7 cellular contexts compared by ENCODE assay signal in the genomic region with DNA sequence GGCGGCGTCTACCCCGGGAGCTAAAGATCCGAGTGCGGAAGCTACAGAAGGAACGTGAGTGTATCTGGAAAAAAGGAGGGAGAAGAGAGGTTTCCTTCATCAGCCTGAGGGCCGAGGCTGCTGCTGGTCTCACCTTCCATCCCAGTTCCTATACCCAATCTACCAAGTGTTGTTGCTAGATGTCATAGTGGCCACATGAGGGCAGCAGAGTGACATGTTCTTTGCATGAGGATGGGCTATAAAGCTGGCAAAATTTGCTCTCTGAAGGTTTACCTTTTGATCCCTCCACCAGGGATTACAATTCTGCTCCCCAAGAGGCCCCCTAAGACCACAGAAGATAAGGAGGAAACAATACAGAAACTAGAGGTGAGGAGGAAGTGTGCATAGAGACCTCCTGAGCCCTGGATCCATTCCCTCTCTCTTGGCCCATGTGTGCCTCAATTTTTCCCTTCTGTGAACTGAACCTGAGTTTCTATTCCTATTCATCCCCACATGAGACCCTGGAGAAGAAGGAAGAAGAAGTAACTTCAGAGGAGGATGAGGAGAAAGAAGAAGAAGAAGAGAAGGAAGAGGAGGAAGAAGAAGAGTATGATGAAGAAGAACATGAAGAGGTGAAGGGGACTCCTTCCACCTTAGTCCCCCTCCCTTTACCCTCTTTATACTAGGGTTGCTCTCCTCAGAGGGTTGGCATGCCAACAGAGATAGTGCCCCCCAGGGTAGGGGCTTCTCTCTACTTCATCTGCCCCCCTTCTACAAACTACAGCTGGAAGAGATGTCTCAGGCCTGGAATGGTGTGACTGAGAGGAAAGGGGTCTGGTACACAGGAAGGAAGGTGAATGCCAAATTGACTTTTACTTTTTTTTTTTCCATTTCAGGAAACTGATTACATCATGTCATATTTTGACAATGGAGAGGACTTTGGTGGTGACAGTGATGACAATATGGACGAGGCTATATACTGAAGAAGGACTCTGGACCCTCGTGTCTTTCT. TPM values are rescaled to one million over a fixed set of nuclear protein-coding genes. Genes with fewer than 3 reads are reported as not detected.
DNase-seq lines count a peak whose midpoint lies in the region; ATAC-seq and TF ChIP-seq lines count a peak whose summit lies in the region.

No MANE protein-coding gene starts in this region.

- DNase-seq in NCI-H1048 (lab: John Stamatoyannopoulos, UW) (peak; percentile 75), SK-N-MC (ENCODE audit: low read depth, low spot score) (peak; percentile 66), Right ventricle myocardium inferior (ENCODE audit: missing footprints) (no peak), osteoblast (ENCODE audit: insufficient read length, low spot score, missing footprints) (peak; percentile 93)
- DNase-seq in activated naive CD8-positive, alpha-beta T cell treated with anti-CD3 and anti-CD28 coated beads for 36 hours, result peak; percentile 69

- no peak overlapping the region for H3K9ac ChIP-seq in SK-N-MC (ENCODE audit: insufficient read length)

- peaks cover 5% of the 10 kb centered on the region for H3K79me2 ChIP-seq in osteoblast (ENCODE audit: insufficient read depth, low read length)

- no peak overlapping the region for H3K27ac Mint-ChIP-seq in activated naive CD8-positive, alpha-beta T cell treated with anti-CD3 and anti-CD28 coated beads for 36 hours

- no peaks in the 10 kb centered on the region for H4K20me1 ChIP-seq in osteoblast (ENCODE audit: insufficient read depth, low read length)

- H3K9me3 Mint-ChIP-seq in activated naive CD8-positive, alpha-beta T cell treated with anti-CD3 and anti-CD28 coated beads for 36 hours, result no peaks in the 10 kb centered on the region

- ATAC-seq in Right ventricle myocardium inferior, result peak; percentile 32
- ATAC-seq in GM18867 (IDR thresholded peaks at IDR 0.05; ENCODE audit: unreplicated experiment), result no peak

- peaks cover 34% of the 10 kb centered on the region for H3K4me1 ChIP-seq in osteoblast (ENCODE audit: insufficient read depth, low read length)

- peak overlapping the region; percentile 67 for H2AFZ ChIP-seq in osteoblast (ENCODE audit: low read length)

- no peak overlapping the region for H3K4me3 Mint-ChIP-seq in activated naive CD8-positive, alpha-beta T cell treated with anti-CD3 and anti-CD28 coated beads for 36 hours

- H3K4me3 ChIP-seq in GM12875 (ENCODE audit: low read depth, low read length) (no peak overlapping the region), SK-N-MC (no peak overlapping the region), osteoblast (ENCODE audit: insufficient read depth, low read length) (no peak overlapping the region)

- TF ChIP-seq CTCF in GM12875 (IDR thresholded peaks at IDR 0.05; ENCODE audit: borderline replicate concordance, insufficient read depth, low read depth, low read length) (peak; percentile 69; the same call in 1 of the 2 replicates), osteoblast (IDR thresholded peaks at IDR 0.05; ENCODE audit: extremely low read depth, low read depth, low read length) (peak; percentile 84)

- no peaks in the 10 kb centered on the region for H3K27me3 ChIP-seq in osteoblast (ENCODE audit: insufficient read depth, low read length)

- H3K36me3 ChIP-seq in SK-N-MC (ENCODE audit: insufficient read depth, low read length) (no peaks in the 10 kb centered on the region; the same call in 1 of the 2 replicates), osteoblast (ENCODE audit: insufficient read depth, low read length) (no peaks in the 10 kb centered on the region)

- H3K9me3 ChIP-seq in SK-N-MC (ENCODE audit: low read depth, low read length) (no peaks in the 10 kb centered on the region), osteoblast (ENCODE audit: low read depth, low read length) (no peaks in the 10 kb centered on the region)

- peak overlapping the region; percentile 91; the same call in 1 of the 2 replicates for H3K27ac ChIP-seq in SK-N-MC
- H3K27ac ChIP-seq in osteoblast (ENCODE audit: low read depth, low read length), result peak overlapping the region; percentile 95

- peaks cover 27% of the 10 kb centered on the region for H3K4me1 Mint-ChIP-seq in activated naive CD8-positive, alpha-beta T cell treated with anti-CD3 and anti-CD28 coated beads for 36 hours

- H3K4me2 ChIP-seq in osteoblast (ENCODE audit: insufficient read depth, low read length), result peak overlapping the region; percentile 79

- intact Hi-C loops in Right ventricle myocardium inferior (cut with DNase I), result loop anchor here (1.0 kb wide), 1 partner anchor 36 kb away; no protein-coding TSS in a partner anchor

- no peaks in the 10 kb centered on the region for H3K27me3 Mint-ChIP-seq in activated naive CD8-positive, alpha-beta T cell treated with anti-CD3 and anti-CD28 coated beads for 36 hours

- peaks cover 10% of the 10 kb centered on the region for H3K36me3 Mint-ChIP-seq in activated naive CD8-positive, alpha-beta T cell treated with anti-CD3 and anti-CD28 coated beads for 36 hours

RNA-seq across cellular contexts. Expression of a gene that starts 13.3 kb away (rescaled TPM):
- total RNA-seq in activated naive CD8-positive, alpha-beta T cell treated with anti-CD3 and anti-CD28 coated beads for 36 hours, result 10 to 100 TPM; 21.1 to 21.9 TPM
- total RNA-seq in Right ventricle myocardium inferior, result 49.1 TPM
- total RNA-seq in osteoblast, result 9.4 and 13.3 TPM in 2 replicates

RNA-seq across cellular contexts. Expression of a gene that starts 13.4 kb away (rescaled TPM):
- 10 to 100 TPM in 1 of 2 experiments, 1 to 10 TPM in 1; 9.3 to 10.3 TPM for total RNA-seq in activated naive CD8-positive, alpha-beta T cell treated with anti-CD3 and anti-CD28 coated beads for 36 hours
- total RNA-seq in Right ventricle myocardium inferior (0.62 TPM), osteoblast (0.59 and 1.1 TPM in 2 replicates)

RNA-seq across cellular contexts. Expression of a gene that starts 18.6 kb away (rescaled TPM):
- 100 to 1,000 TPM; 228 to 231 TPM for total RNA-seq in activated naive CD8-positive, alpha-beta T cell treated with anti-CD3 and anti-CD28 coated beads for 36 hours
- total RNA-seq in Right ventricle myocardium inferior, result 1,017 TPM
- total RNA-seq in osteoblast, result 400 and 529 TPM in 2 replicates

RNA-seq across cellular contexts. Expression of a gene that starts 20.0 kb away (rescaled TPM):
- 10 to 100 TPM; 37.6 to 38.3 TPM for total RNA-seq in activated naive CD8-positive, alpha-beta T cell treated with anti-CD3 and anti-CD28 coated beads for 36 hours
- 25.8 TPM for total RNA-seq in Right ventricle myocardium inferior
- 33.3 and 33.7 TPM in 2 replicates for total RNA-seq in osteoblast

RNA-seq across cellular contexts. Expression of a gene that starts 43.8 kb away (rescaled TPM):
- not detected for total RNA-seq in activated naive CD8-positive, alpha-beta T cell treated with anti-CD3 and anti-CD28 coated beads for 36 hours
- total RNA-seq in Right ventricle myocardium inferior (71.0 TPM), osteoblast (not detected in 2 replicates)
